ENCODE assay signal across 24 cellular contexts in the genomic region with DNA sequence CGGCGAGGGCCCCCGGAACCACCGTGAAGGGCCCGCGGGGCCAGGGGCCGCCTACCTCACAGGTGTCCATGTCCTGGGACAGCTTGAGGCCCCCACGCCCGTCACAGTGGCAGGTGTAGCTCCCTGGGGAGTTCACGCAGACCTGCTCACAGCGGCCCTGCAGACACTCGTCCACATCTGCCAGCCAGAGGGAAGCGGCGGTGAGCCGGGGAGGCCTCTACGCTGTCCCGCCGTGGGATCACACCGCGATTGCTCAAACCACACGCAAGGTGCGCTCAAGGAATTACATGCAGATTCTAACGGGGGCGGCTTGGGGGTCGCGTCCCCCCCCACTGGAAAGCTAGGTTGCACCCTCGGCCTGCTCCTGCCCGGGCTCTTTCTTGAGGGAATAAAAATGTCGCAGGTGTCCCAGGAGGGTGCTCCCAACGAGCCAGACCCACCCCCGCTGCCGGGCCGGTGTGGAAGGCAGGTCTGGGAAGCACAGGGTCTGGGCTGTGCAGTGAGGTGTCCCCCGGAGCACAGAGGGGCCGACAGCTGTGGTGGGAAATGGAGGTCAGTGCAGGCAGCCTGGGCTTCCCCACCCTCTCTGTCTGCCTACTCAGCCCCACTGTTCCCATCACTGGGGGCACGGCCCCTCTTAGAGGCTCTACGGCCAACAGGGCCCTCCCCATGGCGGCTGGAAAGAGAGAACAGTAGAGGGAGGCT. TPM values are rescaled to one million over a fixed set of nuclear protein-coding genes. Genes with fewer than 3 reads are reported as not detected.
DNase-seq lines count a peak whose midpoint lies in the region; TF ChIP-seq lines count a peak whose summit lies in the region.
"Had no signal": no experiment of that assay in that cellular context is flagged by ENCODE, and none has a peak within 500 bp of the region (broad histone marks: within the 10 kb centered on the region; RNA-seq: fewer than 3 reads in every experiment).

No MANE protein-coding gene starts in this region.

- peak overlapping the region; percentile 37 for H2BK120ac ChIP-seq in trophoblast cell (ENCODE audit: insufficient read depth, low read length, poor library complexity)

- H2BK12ac ChIP-seq in trophoblast cell (ENCODE audit: low read length), result peak overlapping the region; percentile 67

- H3K79me2 ChIP-seq in trophoblast cell (ENCODE audit: control insufficient read depth, insufficient read depth, low read length, poor library complexity) (peaks cover 14% of the 10 kb centered on the region), smooth muscle cell (ENCODE audit: low read depth) (no peaks in the 10 kb centered on the region)

- H3K9me3 ChIP-seq in BLaER1 treated with 17β-estradiol and CSF1 and Interleukin-3, amounts not matched to agents 10 nM and 100 nM (replicated peaks in 1 of 11), result no peaks in the 10 kb centered on the region
- H3K9me3 ChIP-seq in left ventricle myocardium inferior (replicated peaks) (no peaks in the 10 kb centered on the region), trophoblast cell (ENCODE audit: insufficient read depth, low read depth, low read length) (peaks cover 3% of the 10 kb centered on the region), smooth muscle cell (replicated peaks; ENCODE audit: low read depth) (no peaks in the 10 kb centered on the region)
- H3K9me3 ChIP-seq: ascending aorta, ovary, thoracic aorta had no signal

- H3K4ac ChIP-seq in trophoblast cell (ENCODE audit: low read depth, low read length), result no peak overlapping the region

- TF ChIP-seq CTCF in left ventricle myocardium inferior (IDR thresholded peaks at IDR 0.05; ENCODE audit: borderline replicate concordance), result no peak
- no peak for TF ChIP-seq CTCF in smooth muscle cell (IDR thresholded peaks at IDR 0.05; ENCODE audit: borderline replicate concordance, insufficient read depth, poor library complexity, severe bottlenecking)

- H3K14ac ChIP-seq in trophoblast cell (ENCODE audit: low read length), result peak overlapping the region; percentile 26

- no peak overlapping the region for H3K4me3 ChIP-seq in BLaER1 treated with 17β-estradiol and CSF1 and Interleukin-3, amounts not matched to agents 10 nM and 100 nM
- H3K4me3 ChIP-seq in left ventricle myocardium inferior (no peak overlapping the region), trophoblast cell (ENCODE audit: low read depth, low read length) (no peak overlapping the region), smooth muscle cell (no peak overlapping the region)
- H3K4me3 ChIP-seq: ascending aorta, coronary artery, ovary, thoracic aorta had no signal

- H3F3A ChIP-seq in smooth muscle cell (ENCODE audit: low read depth), result no peaks in the 10 kb centered on the region

- H4K12ac ChIP-seq in trophoblast cell (ENCODE audit: low read depth, low read length), result no peak overlapping the region

- H2BK5ac ChIP-seq in trophoblast cell (ENCODE audit: low read depth, low read length, poor library complexity), result no peak overlapping the region

- H4K91ac ChIP-seq in trophoblast cell (ENCODE audit: low read depth, low read length), result peak overlapping the region; percentile 57

- H3K23ac ChIP-seq in trophoblast cell (ENCODE audit: low read length), result no peak overlapping the region

- H2AK5ac ChIP-seq in trophoblast cell (ENCODE audit: low read length), result peak overlapping the region; percentile 42

- intact Hi-C loops in left ventricle myocardium inferior (cut with micrococcal nuclease), result no loop called here

- H3K9ac ChIP-seq in BLaER1 treated with 17β-estradiol and CSF1 and Interleukin-3, amounts not matched to agents 10 nM and 100 nM, result no peak overlapping the region
- no peak overlapping the region for H3K9ac ChIP-seq in trophoblast cell (ENCODE audit: low read length)
- H3K9ac ChIP-seq in smooth muscle cell (ENCODE audit: low read depth), result no peak overlapping the region

- H3K27ac ChIP-seq in BLaER1 treated with 17β-estradiol and CSF1 and Interleukin-3, amounts not matched to agents 10 nM and 100 nM, result no peak overlapping the region
- H3K27ac ChIP-seq in left ventricle myocardium inferior (replicated peaks), result no peak overlapping the region
- H3K27ac ChIP-seq in trophoblast cell (ENCODE audit: low read depth, low read length), result no peak overlapping the region
- H3K27ac ChIP-seq in smooth muscle cell (ENCODE audit: low read depth), result no peak overlapping the region
- H3K27ac ChIP-seq: ovary, thoracic aorta had no signal

- DNase-seq in RPMI8226, result peak; percentile 3
- peak; percentile 15 for DNase-seq in left ventricle myocardium inferior
- DNase-seq in trophoblast cell, result no peak
- no peak for DNase-seq in smooth muscle cell (lab: John Stamatoyannopoulos, UW; ENCODE audit: unreplicated experiment)
- no peak for DNase-seq in NCI-H2227 treated with DMSO at 0.1 percent for 48 hours (lab: John Stamatoyannopoulos, UW)
- DNase-seq in medulla oblongata (ENCODE audit: extremely low spot score), result no peak
- DNase-seq in midbrain (lab: John Stamatoyannopoulos, UW), result no peak
- DNase-seq: ACHN; activated CD4-positive, alpha-beta T cell treated with anti-CD3 and anti-CD28 coated beads, Interleukin-2, amount 50 U/mL, for 1 hour; activated gamma-delta T cell; activated naive CD8-positive, alpha-beta T cell treated with anti-CD3 and anti-CD28 coated beads, Interleukin-2, amount 10 ng/mL, durations not matched to agents 7 days and 5 days; activated T-cell treated with anti-CD3 and anti-CD28 coated beads, Interleukin-2, amount 50 U/mL, for 24 hours; caudate nucleus; effector memory CD4-positive, alpha-beta T cell; NCI-H1048; NCI-H446; NCI-H774; stimulated activated CD8-positive, alpha-beta memory T cell treated with anti-CD3 and anti-CD28 coated beads, Interleukin-4, amount 100 ng/mL, for 48 hours; stimulated activated naive CD8-positive, alpha-beta T cell treated with anti-CD3 and anti-CD28 coated beads, Interleukin-15, amount 100 ng/mL, for 72 hours had no signal

- peak overlapping the region in 8 of 11 experiments; percentile 39 to 65 (median 56); a peak in 12 of 22 replicates for H3K4me2 ChIP-seq in BLaER1 treated with 17β-estradiol and CSF1 and Interleukin-3, amounts not matched to agents 10 nM and 100 nM
- no peak overlapping the region for H3K4me2 ChIP-seq in trophoblast cell (ENCODE audit: low read length)
- no peak overlapping the region for H3K4me2 ChIP-seq in smooth muscle cell

- H3K4me1 ChIP-seq in BLaER1 treated with 17β-estradiol and CSF1 and Interleukin-3, amounts not matched to agents 10 nM and 100 nM, result peaks cover 29 to 50% (median 46%) of the 10 kb centered on the region in 10 experiments
- H3K4me1 ChIP-seq in left ventricle myocardium inferior (peaks cover 30% of the 10 kb centered on the region), trophoblast cell (ENCODE audit: control insufficient read depth in 1 of 2, insufficient read depth in 2 of 2, low read length in 2 of 2) (peaks cover 27 to 29% of the 10 kb centered on the region in 2 experiments), smooth muscle cell (ENCODE audit: low read depth) (peaks cover 12% of the 10 kb centered on the region)

- H4K8ac ChIP-seq in trophoblast cell (ENCODE audit: low read depth, low read length), result no peak overlapping the region

- WGBS in trophoblast cell (ENCODE audit: extremely low coverage, insufficient coverage, insufficient read length), result no CpG with 5 or more reads among the region's 38 CpGs
- WGBS in smooth muscle cell (ENCODE audit: low lambda C conversion rate), result 94% methylated on average over 38 of the region's 38 CpGs

- H4K20me1 ChIP-seq in BLaER1 treated with 17β-estradiol and CSF1 and Interleukin-3, amounts not matched to agents 10 nM and 100 nM, result peaks cover 79 to 91% (median 85%) of the 10 kb centered on the region in 11 experiments
- H4K20me1 ChIP-seq in smooth muscle cell (ENCODE audit: low read depth), result no peaks in the 10 kb centered on the region

- H2AFZ ChIP-seq in trophoblast cell (ENCODE audit: insufficient read depth, low read length, poor library complexity) (no peak overlapping the region), smooth muscle cell (ENCODE audit: low read depth) (no peak overlapping the region)

- peak overlapping the region; percentile 8 for H3K18ac ChIP-seq in trophoblast cell (ENCODE audit: low read length)

- peaks cover 0 to 13% (median 0%) of the 10 kb centered on the region in 11 experiments; a peak in 2 of 22 replicates for H3K27me3 ChIP-seq in BLaER1 treated with 17β-estradiol and CSF1 and Interleukin-3, amounts not matched to agents 10 nM and 100 nM
- H3K27me3 ChIP-seq in left ventricle myocardium inferior (ENCODE audit: low read depth) (no peaks in the 10 kb centered on the region), trophoblast cell (ENCODE audit: insufficient read depth, low read length) (no peaks in the 10 kb centered on the region), smooth muscle cell (ENCODE audit: low read depth) (no peaks in the 10 kb centered on the region)
- H3K27me3 ChIP-seq: ascending aorta, ovary had no signal

- peaks cover 30% of the 10 kb centered on the region for H3K79me1 ChIP-seq in trophoblast cell (ENCODE audit: low read length)

- H3K36me3 ChIP-seq in BLaER1 treated with 17β-estradiol and CSF1 and Interleukin-3, amounts not matched to agents 10 nM and 100 nM, result peaks cover 17 to 63% (median 41%) of the 10 kb centered on the region in 11 experiments
- H3K36me3 ChIP-seq in left ventricle myocardium inferior, result peaks cover 50% of the 10 kb centered on the region
- peaks cover 12 to 13% of the 10 kb centered on the region in 2 experiments for H3K36me3 ChIP-seq in trophoblast cell (ENCODE audit: control insufficient read depth in 1 of 2, insufficient read depth in 2 of 2, low read length in 2 of 2)
- no peaks in the 10 kb centered on the region for H3K36me3 ChIP-seq in smooth muscle cell (ENCODE audit: low read depth)
- H3K36me3 ChIP-seq: ovary had no signal

RNA-seq across cellular contexts. Expression of a gene that starts 29.2 kb away (rescaled TPM):
- total RNA-seq in left ventricle myocardium inferior (186 TPM), smooth muscle cell (21.7 and 25.6 TPM in 2 replicates)
- 15.7 and 17.6 TPM in 2 replicates for polyA plus RNA-seq in trophoblast cell (2013)
- polyA plus RNA-seq in smooth muscle cell, result 45.2 and 58.5 TPM in 2 replicates

Comparison
In these comparisons a context has a peak if more than half of its experiments do, and no peak if none do; other contexts are left out.
1. H3K4me2 ChIP-seq: peak in BLaER1 treated with 17β-estradiol and CSF1 and Interleukin-3, amounts not matched to agents 10 nM and 100 nM (8 of 11); none in trophoblast cell (single experiment) and smooth muscle cell (single experiment).
2. DNase-seq: peak in RPMI8226 (single experiment) and left ventricle myocardium inferior (single experiment); none in trophoblast cell (0 of 2), smooth muscle cell (single experiment), NCI-H2227 treated with DMSO at 0.1 percent for 48 hours (single experiment), medulla oblongata (single experiment) and midbrain (single experiment).